ENCODE assay signal across 15 cellular contexts in the genomic region with DNA sequence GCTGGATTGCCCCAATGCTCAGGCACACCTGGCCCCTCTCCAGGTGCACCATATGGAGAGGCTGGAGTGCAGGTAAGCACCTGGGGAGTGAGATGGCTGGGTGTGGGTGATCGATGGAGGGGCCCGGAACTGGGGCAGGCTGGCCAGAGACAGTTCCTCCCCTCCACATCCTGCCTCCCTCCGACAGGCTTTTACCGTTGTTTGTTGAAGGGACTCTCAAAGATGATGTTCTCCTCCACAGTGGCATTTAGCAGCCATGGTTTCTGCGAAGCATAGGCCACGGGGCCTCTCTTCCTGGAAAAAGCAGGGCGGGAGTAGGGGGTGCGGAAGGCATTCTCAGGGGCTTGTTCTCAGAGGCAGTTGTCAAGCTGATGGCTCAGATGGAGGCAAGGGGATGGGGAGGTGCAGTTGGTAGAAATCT. TPM values are rescaled to one million over a fixed set of nuclear protein-coding genes. Genes with fewer than 3 reads are reported as not detected.
DNase-seq lines count a peak whose midpoint lies in the region; ATAC-seq and TF ChIP-seq lines count a peak whose summit lies in the region.
"Had no signal": no experiment of that assay in that cellular context is flagged by ENCODE, and none has a peak within 500 bp of the region (broad histone marks: within the 10 kb centered on the region; RNA-seq: fewer than 3 reads in every experiment).

No MANE protein-coding gene starts in this region.

- H3K27ac ChIP-seq in 22Rv1 = 0 out of 2 replicates have a peak overlapping the region, but pooled peaks have one; percentile 43
- H3K27ac ChIP-seq: ascending aorta, thoracic aorta had no signal

- H3K9me3 Mint-ChIP-seq in progenitor cell of endocrine pancreas (ENCODE audit: low read depth) = no peaks in the 10 kb centered on the region

- peaks cover 14% of the 10 kb centered on the region for H3K4me1 Mint-ChIP-seq in progenitor cell of endocrine pancreas (ENCODE audit: low read depth)
- H3K4me1 Mint-ChIP-seq: B cell had no signal

- intact Hi-C loops in left colon (cut with DNase I, micrococcal nuclease) = no loop called here

- H3K27me3 Mint-ChIP-seq in progenitor cell of endocrine pancreas = peaks cover 14% of the 10 kb centered on the region

- peak; percentile 51 for ATAC-seq in left colon
- ATAC-seq in GM18870 (IDR thresholded peaks at IDR 0.05; ENCODE audit: unreplicated experiment) = no peak

- TF ChIP-seq CTCF in 22Rv1 (IDR thresholded peaks at IDR 0.05) (no peak), progenitor cell of endocrine pancreas (IDR thresholded peaks at IDR 0.05; ENCODE audit: unreplicated experiment) (no peak)

- H3K4me3 Mint-ChIP-seq in progenitor cell of endocrine pancreas (ENCODE audit: low read depth) = no peak overlapping the region
- H3K4me3 Mint-ChIP-seq: B cell had no signal

- DNase-seq in COLO668 (lab: John Stamatoyannopoulos, UW; ENCODE audit: unreplicated experiment) (peak; percentile 84), NCI-H345 treated with DMSO at 0.1 percent for 48 hours (lab: John Stamatoyannopoulos, UW; ENCODE audit: unreplicated experiment) (peak; percentile 84), left colon (peak in 1 of 2 donors; percentile 57), germinal center (ENCODE audit: low spot score) (no peak), progenitor cell of endocrine pancreas (ENCODE audit: low spot score, unreplicated experiment) (no peak)
- DNase-seq: activated CD8-positive, alpha-beta memory T cell treated with anti-CD3 and anti-CD28 coated beads for 24 hours; NCI-H446 treated with DMSO at 0.1 percent for 48 hours; occipital lobe; SK-N-SH; stimulated activated CD4-positive, alpha-beta T cell treated with anti-CD3 and anti-CD28 coated beads, Interleukin-4, amount 100 ng/mL, for 1 hour had no signal

- H3K36me3 Mint-ChIP-seq in progenitor cell of endocrine pancreas (ENCODE audit: insufficient read depth) = no peaks in the 10 kb centered on the region

- no peak overlapping the region for H3K27ac Mint-ChIP-seq in progenitor cell of endocrine pancreas
- H3K27ac Mint-ChIP-seq: B cell had no signal

RNA-seq across cellular contexts. Expression of a gene that starts 25.9 kb away (rescaled TPM):
- 1 to 10 TPM; 2.1 to 6.9 TPM for total RNA-seq in left colon
- total RNA-seq in progenitor cell of endocrine pancreas = 8.1 and 10.4 TPM in 2 replicates
- total RNA-seq: ascending aorta had no signal

Comparison
In these comparisons a context has a peak if more than half of its experiments do, and no peak if none do; other contexts are left out.
1. DNase-seq: peak in COLO668 (single experiment) and NCI-H345 treated with DMSO at 0.1 percent for 48 hours (single experiment); none in germinal center (single experiment) and progenitor cell of endocrine pancreas (single experiment).